16 cellular contexts compared by ENCODE assay signal in the genomic region with DNA sequence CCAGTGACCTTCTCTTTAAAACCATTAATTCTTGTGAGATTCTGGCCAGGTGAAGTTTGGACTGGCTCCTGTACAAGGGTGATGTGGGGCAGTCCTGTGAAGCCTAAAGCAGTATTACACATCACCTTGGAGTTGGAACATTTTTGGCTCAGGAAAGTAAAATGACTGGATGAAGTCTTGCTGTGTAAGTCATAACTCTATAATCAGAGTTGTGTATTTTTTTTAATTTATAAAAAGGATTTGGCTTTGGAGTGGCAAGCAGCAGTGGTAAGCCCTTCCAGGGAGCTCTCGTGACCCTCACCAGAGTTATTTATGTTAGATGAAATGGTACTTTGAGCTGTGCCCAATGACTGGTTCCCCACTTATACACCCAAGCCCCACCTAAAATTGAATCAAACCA.
DNase-seq lines count a peak whose midpoint lies in the region; ATAC-seq and TF ChIP-seq lines count a peak whose summit lies in the region.
"Had no signal": no experiment of that assay in that cellular context is flagged by ENCODE, and none has a peak within 500 bp of the region (broad histone marks: within the 10 kb centered on the region; RNA-seq: fewer than 3 reads in every experiment).

No MANE protein-coding gene starts in this region.

- 50 to 58% methylated on average over 1 of the region's 1 CpG for WGBS in body of pancreas, 2 donors

- no peak overlapping the region for H3K4me3 ChIP-seq in body of pancreas
- H3K4me3 ChIP-seq: A549, GM23338, HAP-1 had no signal

- no peak for TF ChIP-seq POLR2A in body of pancreas (IDR thresholded peaks at IDR 0.05)

- no peak for DNase-seq in HFFc6
- peak; percentile 5 for DNase-seq in NCI-H226
- peak; percentile 2 for DNase-seq in superior temporal gyrus (ENCODE audit: extremely low spot score)
- no peak for DNase-seq in body of pancreas
- no peak for DNase-seq in CD14-positive monocyte (ENCODE audit: low spot score)
- DNase-seq: BE2C; Caco-2; CD8-positive, alpha-beta memory T cell; DND-41; GF-D8 had no signal

- H3K36me3 ChIP-seq in body of pancreas (replicated peaks in 1 of 2; ENCODE audit: insufficient read depth in 1 of 2, low read depth in 2 of 2): no peaks in the 10 kb centered on the region
- H3K36me3 ChIP-seq: BE2C, HAP-1 had no signal

- H3K36me3 Mint-ChIP-seq in HFFc6 (ENCODE audit: low read depth) (0 out of 2 replicates have a peak, but pooled peaks cover 11% of the 10 kb centered on the region), CD14-positive monocyte (no peaks in the 10 kb centered on the region)
- no peaks in the 10 kb centered on the region for H3K36me3 Mint-ChIP-seq in stimulated activated memory B cell treated with anti-CD40 and anti-IgM and Interleukin-4, amounts not matched to agents 10 μg/mL and 1 μg/mL and 100 μg/mL, for 72 hours
- H3K36me3 Mint-ChIP-seq: CD8-positive, alpha-beta memory T cell had no signal

- H3K4me3 Mint-ChIP-seq in HFFc6 (no peak overlapping the region), CD14-positive monocyte (no peak overlapping the region)
- no peak overlapping the region for H3K4me3 Mint-ChIP-seq in stimulated activated memory B cell treated with anti-CD40 and anti-IgM and Interleukin-4, amounts not matched to agents 10 μg/mL and 1 μg/mL and 100 μg/mL, for 72 hours
- H3K4me3 Mint-ChIP-seq: CD8-positive, alpha-beta memory T cell; GM23338 had no signal

- intact Hi-C loops in body of pancreas (cut with DNase I) (no loop called here), CD14-positive monocyte (cut with micrococcal nuclease) (no loop called here)

- H3K27me3 Mint-ChIP-seq in HFFc6 (ENCODE audit: insufficient read depth) (peaks cover 1% of the 10 kb centered on the region), CD14-positive monocyte (ENCODE audit: low read depth in 3 of 3) (no peaks in the 10 kb centered on the region)
- H3K27me3 Mint-ChIP-seq in stimulated activated memory B cell treated with anti-CD40 and anti-IgM and Interleukin-4, amounts not matched to agents 10 μg/mL and 1 μg/mL and 100 μg/mL, for 72 hours: no peaks in the 10 kb centered on the region
- H3K27me3 Mint-ChIP-seq: CD8-positive, alpha-beta memory T cell had no signal

- H3K4me1 Mint-ChIP-seq in HFFc6 (ENCODE audit: low read depth) (peaks cover 29% of the 10 kb centered on the region), CD14-positive monocyte (no peaks in the 10 kb centered on the region)
- H3K4me1 Mint-ChIP-seq in stimulated activated memory B cell treated with anti-CD40 and anti-IgM and Interleukin-4, amounts not matched to agents 10 μg/mL and 1 μg/mL and 100 μg/mL, for 72 hours: no peaks in the 10 kb centered on the region
- H3K4me1 Mint-ChIP-seq: CD8-positive, alpha-beta memory T cell had no signal

- no peak overlapping the region for H3K27ac ChIP-seq in body of pancreas
- H3K27ac ChIP-seq: A549, C4-2B had no signal

- H3K9me3 Mint-ChIP-seq in HFFc6: no peaks in the 10 kb centered on the region; the same call in 1 of the 2 replicates
- peaks cover 0 to 5% (median 0%) of the 10 kb centered on the region in 7 donors for H3K9me3 Mint-ChIP-seq in CD14-positive monocyte
- H3K9me3 Mint-ChIP-seq in stimulated activated memory B cell treated with anti-CD40 and anti-IgM and Interleukin-4, amounts not matched to agents 10 μg/mL and 1 μg/mL and 100 μg/mL, for 72 hours: no peaks in the 10 kb centered on the region
- H3K9me3 Mint-ChIP-seq: GM23338 had no signal

- no peak for TF ChIP-seq CTCF in HFFc6 (IDR thresholded peaks at IDR 0.05)
- no peak for TF ChIP-seq CTCF in body of pancreas (IDR thresholded peaks at IDR 0.05)
- no peak for TF ChIP-seq CTCF in CD14-positive monocyte (IDR thresholded peaks at IDR 0.05)

- no peaks in the 10 kb centered on the region for H3K4me1 ChIP-seq in body of pancreas
- H3K4me1 ChIP-seq: A549, BE2C, Caco-2, HAP-1 had no signal

- H3K27me3 ChIP-seq in body of pancreas: no peaks in the 10 kb centered on the region
- H3K27me3 ChIP-seq: BE2C had no signal

- ATAC-seq in body of pancreas: no peak
- no peak for ATAC-seq in stimulated activated memory B cell treated with anti-CD40 and anti-IgM and Interleukin-4, amounts not matched to agents 10 μg/mL and 1 μg/mL and 100 μg/mL, for 72 hours
- ATAC-seq: A549, GM23338, HepG2 had no signal

- H3K9me3 ChIP-seq in body of pancreas: no peaks in the 10 kb centered on the region
- H3K9me3 ChIP-seq: A549, BE2C, Caco-2, HAP-1 had no signal

- H3K27ac Mint-ChIP-seq in HFFc6 (peak overlapping the region; percentile 33; the same call in 1 of the 2 replicates), CD14-positive monocyte (no peak overlapping the region)
- H3K27ac Mint-ChIP-seq in stimulated activated memory B cell treated with anti-CD40 and anti-IgM and Interleukin-4, amounts not matched to agents 10 μg/mL and 1 μg/mL and 100 μg/mL, for 72 hours: no peak overlapping the region
- H3K27ac Mint-ChIP-seq: CD8-positive, alpha-beta memory T cell; GM23338 had no signal

Comparison
In these comparisons a context has a peak if more than half of its experiments do, and no peak if none do; other contexts are left out.
1. DNase-seq: peak in NCI-H226 (single experiment) and superior temporal gyrus (single experiment); none in HFFc6 (single experiment), body of pancreas (0 of 4) and CD14-positive monocyte (single experiment).